ENCODE assay signal across 9 cellular contexts in genomic region chr6:165662041-165662491, GRCh38. TPM values are rescaled to one million over a fixed set of nuclear protein-coding genes. Genes with fewer than 3 reads are reported as not detected.
DNase-seq lines count a peak whose midpoint lies in the region; ATAC-seq and TF ChIP-seq lines count a peak whose summit lies in the region.
"Had no signal": no experiment of that assay in that cellular context is flagged by ENCODE, and none has a peak within 500 bp of the region (broad histone marks: within the 10 kb centered on the region; RNA-seq: fewer than 3 reads in every experiment).

No MANE protein-coding gene starts in this region.

- peaks cover 88% of the 10 kb centered on the region for H3K27me3 ChIP-seq in cardiac muscle cell
- peaks cover 0 to 68% (median 31%) of the 10 kb centered on the region in 45 donors for H3K27me3 ChIP-seq in dorsolateral prefrontal cortex
- no peaks in the 10 kb centered on the region for H3K27me3 ChIP-seq in vagina

- 0 to 1% methylated on average over 17 to 23 of the region's 55 CpGs for WGBS in mesodermal cell (ENCODE audit: insufficient coverage in 2 of 2), 2 experiments

- H3K36me3 Mint-ChIP-seq in immature natural killer cell: peaks cover 0 to 3% (median 0%) of the 10 kb centered on the region in 3 donors
- H3K36me3 Mint-ChIP-seq: T-cell had no signal

- no peak for TF ChIP-seq POLR2A in vagina (IDR thresholded peaks at IDR 0.05)

- no peaks in the 10 kb centered on the region for H3K36me3 ChIP-seq in cardiac muscle cell
- H3K36me3 ChIP-seq in mesodermal cell (ENCODE audit: control insufficient read depth, insufficient read depth, low read length): no peaks in the 10 kb centered on the region
- no peaks in the 10 kb centered on the region for H3K36me3 ChIP-seq in vagina

- peaks cover 7 to 16% (median 12%) of the 10 kb centered on the region in 3 donors for H3K27me3 Mint-ChIP-seq in immature natural killer cell (ENCODE audit: low read depth in 3 of 3)

- H3K27ac ChIP-seq in cardiac muscle cell (no peak overlapping the region), dorsolateral prefrontal cortex (peak overlapping the region in 14 of 59 donors; percentile 26 to 82 (median 54)), mesodermal cell (ENCODE audit: low read depth, low read length, severe bottlenecking) (no peak overlapping the region), vagina (peak overlapping the region; percentile 56)

- TF ChIP-seq CTCF in cardiac muscle cell (IDR thresholded peaks at IDR 0.05; ENCODE audit: low read depth, low read length) (no peak), dorsolateral prefrontal cortex (IDR thresholded peaks at IDR 0.05 in 54 of 56, conservative IDR thresholded peaks at IDR 0.05 in 2 of 56; ENCODE audit: low read depth in 1 of 56, partially characterized antibody in 56 of 56) (no peak), vagina (IDR thresholded peaks at IDR 0.05) (no peak)

- no peak for ATAC-seq in left cardiac atrium
- ATAC-seq: T-cell had no signal

- intact Hi-C loops in left cardiac atrium (cut with DNase I) (no loop called here), dorsolateral prefrontal cortex (cut with DNase I) (loop anchor here in 1 of 2 donors (5.0 kb wide), 1 partner anchor 90 kb away; no protein-coding TSS in a partner anchor), vagina (cut with DNase I) (no loop called here)

- H3K4me3 ChIP-seq in cardiac muscle cell (peak overlapping the region; percentile 70), dorsolateral prefrontal cortex (peak overlapping the region in 57 of 59 donors; percentile 26 to 78 (median 67)), mesodermal cell (ENCODE audit: extremely low read depth, insufficient read depth, low read length, poor library complexity, severe bottlenecking) (peak overlapping the region; percentile 66), vagina (peak overlapping the region; percentile 55 to 62)

- peaks cover 0 to 4% (median under 1%) of the 10 kb centered on the region in 6 donors for H3K9me3 Mint-ChIP-seq in immature natural killer cell
- H3K9me3 Mint-ChIP-seq: T-cell had no signal

- DNase-seq in cardiac muscle cell (ENCODE audit: low read depth in 1 of 2, low spot score in 1 of 2) (peak; percentile 55 to 76), left cardiac atrium (no peak), dorsolateral prefrontal cortex (peak in 3 of 10 donors; percentile 48 to 57 (median 57)), vagina (ENCODE audit: extremely low spot score in 2 of 2) (no peak), immature natural killer cell (no peak), NCI-H2227 (lab: John Stamatoyannopoulos, UW; ENCODE audit: unreplicated experiment) (no peak), DMS153 (lab: John Stamatoyannopoulos, UW) (no peak)
- DNase-seq: T-cell had no signal

- no peaks in the 10 kb centered on the region for H3K9me3 ChIP-seq in cardiac muscle cell (ENCODE audit: low read depth)
- no peaks in the 10 kb centered on the region for H3K9me3 ChIP-seq in mesodermal cell (ENCODE audit: control insufficient read depth, low read length)
- no peaks in the 10 kb centered on the region for H3K9me3 ChIP-seq in vagina

- H3K4me1 ChIP-seq in cardiac muscle cell (ENCODE audit: low read depth): peaks cover 13% of the 10 kb centered on the region
- H3K4me1 ChIP-seq in mesodermal cell (ENCODE audit: control insufficient read depth, insufficient read depth, low read length, poor library complexity, severe bottlenecking): peaks cover 15% of the 10 kb centered on the region
- H3K4me1 ChIP-seq in vagina: peaks cover 21% of the 10 kb centered on the region

- no peak overlapping the region for H3K4me3 Mint-ChIP-seq in immature natural killer cell
- H3K4me3 Mint-ChIP-seq: T-cell had no signal

- no peak overlapping the region for H3K27ac Mint-ChIP-seq in immature natural killer cell
- H3K27ac Mint-ChIP-seq: T-cell had no signal

- peaks cover 2 to 6% of the 10 kb centered on the region in 2 donors for H3K4me1 Mint-ChIP-seq in immature natural killer cell

RNA-seq across cellular contexts. Expression of gene PDE10A, which starts 1.0 kb away (rescaled TPM):
- total RNA-seq in cardiac muscle cell: 3.0 and 5.4 TPM in 2 replicates
- 0.82 and 1.5 TPM in 2 replicates for polyA plus RNA-seq in cardiac muscle cell
- 1 to 10 TPM; 7.1 to 9.4 TPM for total RNA-seq in left cardiac atrium
- 10 to 100 TPM; 16.1 to 90.5 (median 38.5) TPM for total RNA-seq in dorsolateral prefrontal cortex
- 7.4 TPM for polyA plus RNA-seq in mesodermal cell (2013, experiment 1 of 2)
- polyA plus RNA-seq in mesodermal cell (2013, experiment 2 of 2): 6.5 TPM
- total RNA-seq in vagina: 15.0 TPM
- not detected for polyA plus RNA-seq in immature natural killer cell

Comparison
In these comparisons a context has a peak if more than half of its experiments do, and no peak if none do; other contexts are left out.
1. DNase-seq: peak in cardiac muscle cell (2 of 2); none in left cardiac atrium (single experiment), vagina (0 of 2), immature natural killer cell (0 of 3), NCI-H2227 (single experiment) and DMS153 (single experiment).
2. Peak in every context shown above with its lines, with median percentiles within 50 percentile points of each other: H3K4me3 ChIP-seq.